Comparison of ENCODE assay signal across 7 cellular contexts in genomic region chr22:18954333-18954732, GRCh38.
DNase-seq lines count a peak whose midpoint lies in the region; ATAC-seq and TF ChIP-seq lines count a peak whose summit lies in the region.

No MANE protein-coding gene starts in this region.

- H3K4me1 Mint-ChIP-seq in central memory CD8-positive, alpha-beta T cell, result peaks cover 6% of the 10 kb centered on the region

- no peaks in the 10 kb centered on the region for H3K9me3 Mint-ChIP-seq in central memory CD8-positive, alpha-beta T cell

- TF ChIP-seq CTCF in GM12873 (IDR thresholded peaks at IDR 0.05; ENCODE audit: insufficient read depth, low read depth, low read length, missing control alignments), result peak; percentile 79

- no peaks in the 10 kb centered on the region for H3K36me3 Mint-ChIP-seq in central memory CD8-positive, alpha-beta T cell (ENCODE audit: insufficient read depth)

- ATAC-seq in central memory CD8-positive, alpha-beta T cell (replicated peaks; ENCODE audit: extremely low read depth, poor library complexity, severe bottlenecking), result peak; percentile 49
- no peak for ATAC-seq in HG02623 (IDR thresholded peaks at IDR 0.05; ENCODE audit: unreplicated experiment)

- H3K27ac Mint-ChIP-seq in central memory CD8-positive, alpha-beta T cell (ENCODE audit: low read depth), result no peak overlapping the region

- DNase-seq in MV-4-11 (lab: John Stamatoyannopoulos, UW) (peak; percentile 33), left kidney (ENCODE audit: low read depth, low spot score) (peak; percentile 82)
- DNase-seq in activated CD4-positive, CD25-positive, alpha-beta regulatory T cell treated with anti-CD3 and anti-CD28 coated beads, Interleukin-2, amount 50 U/mL, for 72 hours, result peak; percentile 71
- DNase-seq in central memory CD8-positive, alpha-beta T cell (ENCODE audit: low spot score in 2 of 2), result peak; percentile 26 to 46
- peak; percentile 49 for DNase-seq in stimulated activated CD4-positive, alpha-beta T cell treated with anti-CD3 and anti-CD28 coated beads, Interleukin-4, amount 100 ng/mL, for 24 hours

- H3K27me3 Mint-ChIP-seq in central memory CD8-positive, alpha-beta T cell, result peaks cover 38% of the 10 kb centered on the region

- no peak overlapping the region for H3K4me3 Mint-ChIP-seq in central memory CD8-positive, alpha-beta T cell
